25 cellular contexts compared by ENCODE assay signal in the genomic region with DNA sequence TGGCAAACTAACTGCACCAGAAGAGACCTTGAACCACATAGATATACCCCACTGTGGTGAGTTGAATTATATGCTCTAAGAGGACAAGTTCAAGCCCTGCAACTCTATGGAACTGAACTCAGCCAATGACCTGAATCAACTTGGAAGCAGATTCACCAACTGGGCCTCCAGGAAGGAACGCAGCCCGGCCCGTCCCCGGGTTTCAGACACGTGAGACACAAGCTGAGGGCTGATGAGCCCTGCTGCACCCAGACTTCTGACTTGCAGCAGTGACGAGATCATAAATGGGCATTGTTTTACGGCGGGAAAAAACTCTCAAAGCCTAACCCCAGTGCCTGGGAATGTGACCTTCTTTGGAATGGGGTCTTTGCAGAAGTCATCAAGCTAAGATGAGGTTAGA. TPM values are rescaled to one million over a fixed set of nuclear protein-coding genes. Genes with fewer than 3 reads are reported as not detected.
"Had no signal": no experiment of that assay in that cellular context is flagged by ENCODE, and none has a peak within 500 bp of the region (broad histone marks: within the 10 kb centered on the region; RNA-seq: fewer than 3 reads in every experiment).

No MANE protein-coding gene starts in this region.

- H3K4me2 ChIP-seq: neural progenitor cell had no signal

- H3K79me2 ChIP-seq: parathyroid adenoma had no signal

- H2AFZ ChIP-seq: neural progenitor cell, parathyroid adenoma had no signal

- H3K4me1 ChIP-seq: neural progenitor cell, parathyroid adenoma, psoas muscle, right lobe of liver had no signal

- H3K4me3 ChIP-seq: neural progenitor cell, ovary, psoas muscle, right lobe of liver, sigmoid colon, stomach, thoracic aorta, thyroid gland, tibial nerve, upper lobe of left lung, vagina had no signal

- H3K27ac ChIP-seq: neural progenitor cell, ovary, parathyroid adenoma, psoas muscle, right lobe of liver, sigmoid colon, stomach, thoracic aorta, thyroid gland, tibial nerve, upper lobe of left lung, vagina had no signal

- FAIRE-seq: small intestine, urothelium cell line had no signal

- DNase-seq: occipital lobe; ovary; psoas muscle; right cardiac atrium; sigmoid colon; small intestine; stimulated activated CD4-positive, alpha-beta T cell treated with anti-CD3 and anti-CD28 coated beads, Interleukin-15, amount 100 ng/mL, for 24 hours; stimulated activated CD4-positive, alpha-beta T cell treated with anti-CD3 and anti-CD28 coated beads, Interleukin-2, amount 100 ng/mL, for 24 hours; stimulated activated CD4-positive, alpha-beta T cell treated with anti-CD3 and anti-CD28 coated beads, Interleukin-2, amount 100 ng/mL, for 48 hours; stimulated activated CD4-positive, alpha-beta T cell treated with anti-CD3 and anti-CD28 coated beads, Interleukin-4, amount 100 ng/mL, for 24 hours; stimulated activated naive B cell treated with anti-CD40 and anti-IgM and Interleukin-4, amounts not matched to agents 10 μg/mL and 1 μg/mL and 100 μg/mL, for 72 hours; stimulated activated naive CD4-positive, alpha-beta T cell treated with Interleukin-2 at 50 U/mL for 16 hours; stomach; thyroid gland; trophoblast cell; upper lobe of left lung had no signal

- H3K9me3 ChIP-seq: ovary, right lobe of liver, thoracic aorta, thyroid gland, upper lobe of left lung, vagina had no signal

- H3K27me3 ChIP-seq: neural progenitor cell, ovary, right lobe of liver, thyroid gland, upper lobe of left lung, vagina had no signal

- H3K36me3 ChIP-seq: neural progenitor cell, ovary, right lobe of liver, sigmoid colon, stomach, thoracic aorta, thyroid gland, tibial nerve, upper lobe of left lung, vagina had no signal

- H3K9ac ChIP-seq: neural progenitor cell, parathyroid adenoma had no signal

RNA-seq across cellular contexts. Expression of a gene that starts 28.5 kb away (rescaled TPM):
- total RNA-seq: occipital lobe, osteoblast, renal cortical epithelial cell, right cardiac atrium, thoracic aorta had no signal
